8 cellular contexts compared by ENCODE assay signal in genomic region chr1:230176871-230177411, GRCh38.
DNase-seq lines count a peak whose midpoint lies in the region; ATAC-seq and TF ChIP-seq lines count a peak whose summit lies in the region.

No MANE protein-coding gene starts in this region.

- ATAC-seq in GM21447 (IDR thresholded peaks at IDR 0.05; ENCODE audit: unreplicated experiment) (no peak), GM21825 (IDR thresholded peaks at IDR 0.05; ENCODE audit: unreplicated experiment) (no peak)

- H3K36me3 ChIP-seq in adrenal gland (replicated peaks in 1 of 2) (no peaks in the 10 kb centered on the region), kidney epithelial cell (ENCODE audit: control insufficient read depth, insufficient read depth, low read length) (no peaks in the 10 kb centered on the region)

- intact Hi-C loops in adrenal gland (cut with DNase I) = no loop called here

- no peak overlapping the region for H3K27ac Mint-ChIP-seq in mesothelial cell of epicardium

- H3K4me1 ChIP-seq in adrenal gland (replicated peaks in 1 of 2) = no peaks in the 10 kb centered on the region

- TF ChIP-seq CTCF in adrenal gland (IDR thresholded peaks at IDR 0.05) (no peak), kidney epithelial cell (IDR thresholded peaks at IDR 0.05; ENCODE audit: insufficient read depth, low read length, poor library complexity, severe bottlenecking) (no peak), mesothelial cell of epicardium (IDR thresholded peaks at IDR 0.05; ENCODE audit: unreplicated experiment) (no peak)

- DNase-seq in NCI-H1694 treated with DMSO at 0.1 percent for 48 hours (lab: John Stamatoyannopoulos, UW) (peak; percentile 92), adrenal gland (peak in 5 of 7 donors; percentile 29 to 87 (median 44)), kidney epithelial cell (ENCODE audit: low read depth) (no peak), stromal cell of bone marrow (ENCODE audit: low read depth) (peak; percentile 47), mesothelial cell of epicardium (ENCODE audit: low spot score in 2 of 2, unreplicated experiment in 2 of 2) (no peak), DMS114 treated with DMSO at 0.1 percent for 48 hours (lab: John Stamatoyannopoulos, UW; ENCODE audit: unreplicated experiment) (no peak)

- 55 to 77% (median 67%) methylated on average over 17 of the region's 17 CpGs for WGBS in adrenal gland, 4 donors

- peak overlapping the region in 1 of 5 donors; percentile 46 for H3K27ac ChIP-seq in adrenal gland

- H3K9me3 Mint-ChIP-seq in mesothelial cell of epicardium = no peaks in the 10 kb centered on the region

- H3K36me3 Mint-ChIP-seq in mesothelial cell of epicardium = peaks cover 18% of the 10 kb centered on the region

- H3K4me1 Mint-ChIP-seq in mesothelial cell of epicardium = no peaks in the 10 kb centered on the region

- H3K27me3 ChIP-seq in adrenal gland (no peaks in the 10 kb centered on the region), kidney epithelial cell (ENCODE audit: control insufficient read depth, insufficient read depth, low read length) (no peaks in the 10 kb centered on the region)

- H3K27me3 Mint-ChIP-seq in mesothelial cell of epicardium (ENCODE audit: low read depth) = no peaks in the 10 kb centered on the region

- no peak for TF ChIP-seq POLR2A in adrenal gland (IDR thresholded peaks at IDR 0.05)

- H3K9me3 ChIP-seq in adrenal gland (replicated peaks in 1 of 3) = no peaks in the 10 kb centered on the region

- no peak overlapping the region for H3K4me3 Mint-ChIP-seq in mesothelial cell of epicardium

- H3K4me3 ChIP-seq in adrenal gland = peak overlapping the region in 1 of 4 donors; percentile 3
- H3K4me3 ChIP-seq in kidney epithelial cell (ENCODE audit: low read depth, low read length) = peak overlapping the region; percentile 6

Comparison
In these comparisons a context has a peak if more than half of its experiments do, and no peak if none do; other contexts are left out.
1. DNase-seq: peak in NCI-H1694 treated with DMSO at 0.1 percent for 48 hours (single experiment), adrenal gland (5 of 7) and stromal cell of bone marrow (single experiment); none in kidney epithelial cell (single experiment), mesothelial cell of epicardium (0 of 2) and DMS114 treated with DMSO at 0.1 percent for 48 hours (single experiment).